Comparison of ENCODE assay signal across 14 cellular contexts in genomic region chr16:74574146-74574545, GRCh38. TPM values are rescaled to one million over a fixed set of nuclear protein-coding genes. Genes with fewer than 3 reads are reported as not detected.
DNase-seq lines count a peak whose midpoint lies in the region; ATAC-seq and TF ChIP-seq lines count a peak whose summit lies in the region.
"Had no signal": no experiment of that assay in that cellular context is flagged by ENCODE, and none has a peak within 500 bp of the region (broad histone marks: within the 10 kb centered on the region; RNA-seq: fewer than 3 reads in every experiment).

No MANE protein-coding gene starts in this region.

- no peak overlapping the region for H3K4me3 Mint-ChIP-seq in natural killer cell
- H3K4me3 Mint-ChIP-seq in natural killer cell treated with Interleukin-12 subunit alpha and Interleukin-12 subunit beta and Interleukin-15 and Interleukin-18, amount 100 ng/mL, for 72 hours = no peak overlapping the region

- intact Hi-C loops in natural killer cell (cut with micrococcal nuclease) = no loop called here

- H3K9me3 Mint-ChIP-seq in natural killer cell = no peaks in the 10 kb centered on the region
- H3K9me3 Mint-ChIP-seq in natural killer cell treated with Interleukin-12 subunit alpha and Interleukin-12 subunit beta and Interleukin-15 and Interleukin-18, amount 100 ng/mL, for 72 hours = no peaks in the 10 kb centered on the region

- H3K4me1 Mint-ChIP-seq in natural killer cell = peaks cover 64 to 77% of the 10 kb centered on the region in 2 donors
- peaks cover 47 to 54% of the 10 kb centered on the region in 2 donors for H3K4me1 Mint-ChIP-seq in natural killer cell treated with Interleukin-12 subunit alpha and Interleukin-12 subunit beta and Interleukin-15 and Interleukin-18, amount 100 ng/mL, for 72 hours (ENCODE audit: low read depth in 2 of 2)

- in situ Hi-C loops in G401 (cut with HindIII; ENCODE audit: low sequenced_read_pairs) = no loop called here

- no peak for ATAC-seq in natural killer cell
- ATAC-seq in natural killer cell treated with Interleukin-12 subunit alpha and Interleukin-12 subunit beta and Interleukin-15 and Interleukin-18, amount 100 ng/mL, for 72 hours = no peak
- no peak for ATAC-seq in HG03025 (IDR thresholded peaks at IDR 0.05; ENCODE audit: low FRiP score, unreplicated experiment)
- ATAC-seq in GM18873 (IDR thresholded peaks at IDR 0.05; ENCODE audit: low FRiP score, unreplicated experiment) = no peak

- DNase-seq in natural killer cell = no peak
- DNase-seq in natural killer cell treated with Interleukin-12 subunit alpha and Interleukin-12 subunit beta and Interleukin-15 and Interleukin-18, amount 100 ng/mL, for 72 hours (ENCODE audit: low spot score) = no peak
- peak; percentile 62 for DNase-seq in G401 (ENCODE audit: low spot score)
- DNase-seq in cerebellar cortex (ENCODE audit: low spot score) = peak; percentile 57
- DNase-seq in activated effector memory CD4-positive, alpha-beta T cell treated with anti-CD3 and anti-CD28 coated beads, Interleukin-2, amount 50 U/mL, for 16 hours = no peak
- DNase-seq: DMS79; GOT3; NCI-H1436; NCI-H345; NCI-H526 treated with DMSO at 0.1 percent for 48 hours; NK-92 treated with Interleukin-12 subunit alpha and Interleukin-12 subunit beta, amount 100 ng/mL, for 24 hours; OCI-M1 had no signal

- no peaks in the 10 kb centered on the region for H3K36me3 Mint-ChIP-seq in natural killer cell
- no peaks in the 10 kb centered on the region for H3K36me3 Mint-ChIP-seq in natural killer cell treated with Interleukin-12 subunit alpha and Interleukin-12 subunit beta and Interleukin-15 and Interleukin-18, amount 100 ng/mL, for 72 hours

- no peaks in the 10 kb centered on the region for H3K27me3 Mint-ChIP-seq in natural killer cell (ENCODE audit: low read depth in 2 of 2)
- H3K27me3 Mint-ChIP-seq in natural killer cell treated with Interleukin-12 subunit alpha and Interleukin-12 subunit beta and Interleukin-15 and Interleukin-18, amount 100 ng/mL, for 72 hours = no peaks in the 10 kb centered on the region

- H3K27ac Mint-ChIP-seq in natural killer cell = peak overlapping the region; percentile 44 to 70
- peak overlapping the region in 1 of 2 donors; percentile 75 for H3K27ac Mint-ChIP-seq in natural killer cell treated with Interleukin-12 subunit alpha and Interleukin-12 subunit beta and Interleukin-15 and Interleukin-18, amount 100 ng/mL, for 72 hours

- TF ChIP-seq CTCF in natural killer cell (IDR thresholded peaks at IDR 0.05) = no peak

RNA-seq across cellular contexts. Expression of gene GLG1, which starts 32.8 kb away (rescaled TPM):
- total RNA-seq in natural killer cell = 100 to 1,000 TPM; 184 to 225 (median 188) TPM
- 10 to 100 TPM; 69.6 to 98.9 TPM for total RNA-seq in natural killer cell treated with Interleukin-12 subunit alpha and Interleukin-12 subunit beta and Interleukin-15 and Interleukin-18, amount 100 ng/mL, for 72 hours
- total RNA-seq in G401 (2014; rRNA removed; shearing (Covaris generic)) = 47.3 and 78.4 TPM in 2 replicates

Comparison
In these comparisons a context has a peak if more than half of its experiments do, and no peak if none do; other contexts are left out.
1. DNase-seq: peak in G401 (single experiment) and cerebellar cortex (single experiment); none in natural killer cell (single experiment), natural killer cell treated with Interleukin-12 subunit alpha and Interleukin-12 subunit beta and Interleukin-15 and Interleukin-18, amount 100 ng/mL, for 72 hours (single experiment) and activated effector memory CD4-positive, alpha-beta T cell treated with anti-CD3 and anti-CD28 coated beads, Interleukin-2, amount 50 U/mL, for 16 hours (single experiment).